ENCODE assay signal across 13 cellular contexts in genomic region chr12:3119745-3120660, GRCh38. TPM values are rescaled to one million over a fixed set of nuclear protein-coding genes. Genes with fewer than 3 reads are reported as not detected.
DNase-seq lines count a peak whose midpoint lies in the region; ATAC-seq and TF ChIP-seq lines count a peak whose summit lies in the region.
"Had no signal": no experiment of that assay in that cellular context is flagged by ENCODE, and none has a peak within 500 bp of the region (broad histone marks: within the 10 kb centered on the region; RNA-seq: fewer than 3 reads in every experiment).

No MANE protein-coding gene starts in this region.

- ATAC-seq in SK-N-SH treated with all-trans-retinoic acid at 6 μM for 48 hours (no peak), lung (ENCODE audit: insufficient read depth, low FRiP score) (no peak)

- intact Hi-C loops in vagina (cut with DNase I), result no loop called here

- H3K9me3 ChIP-seq in SK-N-SH (no peaks in the 10 kb centered on the region), lung (ENCODE audit: control insufficient read depth in 2 of 2, insufficient read depth in 1 of 2, low read length in 1 of 2) (peaks cover 0 to 2% of the 10 kb centered on the region in 2 donors), vagina (no peaks in the 10 kb centered on the region)
- H3K9me3 ChIP-seq: ovary had no signal

- H3K79me2 ChIP-seq in SK-N-SH (ENCODE audit: insufficient read depth), result peaks cover 2% of the 10 kb centered on the region; the same call in 1 of the 2 replicates

- no peak overlapping the region for H3K4me3 ChIP-seq in SK-N-SH (ENCODE audit: low read depth in 2 of 2, low read length in 1 of 2)
- peak overlapping the region; percentile 22 for H3K4me3 ChIP-seq in epithelial cell of proximal tubule (ENCODE audit: low read depth, low read length)
- no peak overlapping the region for H3K4me3 ChIP-seq in lung
- H3K4me3 ChIP-seq in vagina, result no peak overlapping the region
- H3K4me3 ChIP-seq: A549, ovary had no signal

- no peak for TF ChIP-seq EP300 in SK-N-SH (IDR thresholded peaks at IDR 0.05; ENCODE audit: borderline replicate concordance in 1 of 2, low read depth in 1 of 2, low read length in 1 of 2)

- no peak overlapping the region for H2AFZ ChIP-seq in SK-N-SH (ENCODE audit: low read depth)

- no peaks in the 10 kb centered on the region for H3K9me2 ChIP-seq in SK-N-SH

- H3K4me1 ChIP-seq in SK-N-SH (ENCODE audit: control insufficient read depth in 1 of 2, insufficient read depth in 2 of 2, low read depth in 1 of 2, low read length in 1 of 2), result peaks cover 36 to 42% of the 10 kb centered on the region in 2 experiments
- peaks cover 18 to 34% of the 10 kb centered on the region in 2 donors for H3K4me1 ChIP-seq in lung (ENCODE audit: control insufficient read depth in 2 of 2, insufficient read depth in 2 of 2, low read length in 2 of 2)
- H3K4me1 ChIP-seq in vagina, result peaks cover 60% of the 10 kb centered on the region
- H3K4me1 ChIP-seq: A549 had no signal

- H3K27me3 ChIP-seq in SK-N-SH (ENCODE audit: insufficient read depth), result no peaks in the 10 kb centered on the region
- H3K27me3 ChIP-seq in lung (ENCODE audit: control insufficient read depth, insufficient read depth), result no peaks in the 10 kb centered on the region
- H3K27me3 ChIP-seq in vagina, result no peaks in the 10 kb centered on the region
- H3K27me3 ChIP-seq: ovary had no signal

- no peak for TF ChIP-seq CTCF in SK-N-SH (IDR thresholded peaks at IDR 0.05)
- no peak for TF ChIP-seq CTCF in epithelial cell of proximal tubule (conservative IDR thresholded peaks at IDR 0.05; ENCODE audit: low read depth, low read length)
- TF ChIP-seq CTCF in lung (IDR thresholded peaks at IDR 0.05; ENCODE audit: control extremely low read depth, extremely low read depth), result no peak
- TF ChIP-seq CTCF in vagina (IDR thresholded peaks at IDR 0.05), result no peak
- no peak for TF ChIP-seq CTCF in GM20000 (IDR thresholded peaks at IDR 0.05; ENCODE audit: extremely low read depth, missing control alignments)

- DNase-seq in SK-N-SH (peak; percentile 10), epithelial cell of proximal tubule (ENCODE audit: low read depth) (peak; percentile 85), lung (ENCODE audit: low spot score) (no peak), vagina (ENCODE audit: extremely low spot score in 2 of 2) (no peak), dermis blood vessel endothelial cell (no peak), NCI-H2196 (lab: John Stamatoyannopoulos, UW; ENCODE audit: unreplicated experiment) (no peak), GM20000 (ENCODE audit: low spot score) (no peak)
- DNase-seq: activated effector memory CD4-positive, alpha-beta T cell treated with anti-CD3 and anti-CD28 coated beads, Interleukin-2, amount 50 U/mL, for 16 hours; HCEC 1CT; stimulated activated naive B cell treated with anti-CD40 and anti-IgM and Interleukin-4, amounts not matched to agents 10 μg/mL and 1 μg/mL and 100 μg/mL, for 72 hours had no signal

- H4K20me1 ChIP-seq in SK-N-SH (ENCODE audit: insufficient read depth), result no peaks in the 10 kb centered on the region

- TF ChIP-seq RAD21 in SK-N-SH (IDR thresholded peaks at IDR 0.05; ENCODE audit: low read length), result no peak

- POLR2A ChIA-PET in SK-N-SH (lab: Yijun Ruan, JAX), result interaction anchor here (0.7 kb wide), 1 partner anchor 29 kb away, joined by 3 read pairs; no protein-coding TSS in a partner anchor

- CTCF ChIA-PET in SK-N-SH (lab: Yijun Ruan, JAX), result interaction anchor here (0.9 to 3.8 kb wide), 7 partner anchors 10 to 180 kb away, joined by 3 to 20 read pairs (median 4); no protein-coding TSS in a partner anchor

- H3K36me3 ChIP-seq in SK-N-SH (replicated peaks in 1 of 2; ENCODE audit: control insufficient read depth in 1 of 2, insufficient read depth in 2 of 2, low read length in 1 of 2) (peaks cover 0 to 3% of the 10 kb centered on the region in 2 experiments), lung (ENCODE audit: control insufficient read depth in 2 of 2, insufficient read depth in 2 of 2, low read length in 2 of 2) (peaks cover 0 to 1% of the 10 kb centered on the region in 2 donors), vagina (no peaks in the 10 kb centered on the region)
- H3K36me3 ChIP-seq: ovary had no signal

- no peak overlapping the region for H3K9ac ChIP-seq in SK-N-SH

- peaks cover 35% of the 10 kb centered on the region for H3F3A ChIP-seq in SK-N-SH (replicated peaks; ENCODE audit: insufficient read depth)

- H3K27ac ChIP-seq in SK-N-SH (ENCODE audit: low read depth in 2 of 2, low read length in 1 of 2) (no peak overlapping the region), lung (ENCODE audit: low read depth in 1 of 2, low read length in 1 of 2) (peak overlapping the region; percentile 56 to 69), vagina (peak overlapping the region; percentile 73)
- H3K27ac ChIP-seq: A549 had no signal

- H3K4me2 ChIP-seq in SK-N-SH, result no peak overlapping the region
- H3K4me2 ChIP-seq: A549 had no signal

- 85% methylated on average over 18 of the region's 18 CpGs for WGBS in SK-N-SH (ENCODE audit: low lambda C conversion rate)
- 32 to 50% methylated on average over 18 of the region's 18 CpGs for WGBS in lung, 2 donors

- TF ChIP-seq POLR2A in vagina (IDR thresholded peaks at IDR 0.05), result no peak

TF ChIP-seq in SK-N-SH, 30 proteins besides CTCF, POLR2A, EP300 and RAD21 (continues in another document):
- TF ChIP-seq NFIC (IDR thresholded peaks at IDR 0.05; ENCODE audit: borderline replicate concordance) (no peak), USF1 (IDR thresholded peaks at IDR 0.05; ENCODE audit: borderline replicate concordance, low read depth) (no peak), FOSL2 (IDR thresholded peaks at IDR 0.05; ENCODE audit: borderline replicate concordance, low read depth) (no peak), FOXJ3 (CRISPR knock-in tag; IDR thresholded peaks at IDR 0.05) (no peak), NRF1 (IDR thresholded peaks at IDR 0.05; ENCODE audit: low read depth, low read length) (no peak), SIN3A (IDR thresholded peaks at IDR 0.05; ENCODE audit: borderline replicate concordance, low read depth, low read length) (no peak)

TF ChIP-seq in SK-N-SH treated with all-trans-retinoic acid at 6 μM for 48 hours, 23 proteins besides CTCF, POLR2A, EP300 and RAD21 (continues in another document):
- TF ChIP-seq CSDC2 (CRISPR knock-in tag; IDR thresholded peaks at IDR 0.05) (no peak), PPARA (CRISPR knock-in tag; IDR thresholded peaks at IDR 0.05; ENCODE audit: borderline replicate concordance) (no peak), CSRNP3 (CRISPR knock-in tag; IDR thresholded peaks at IDR 0.05) (no peak), ZC3H10 (CRISPR knock-in tag; IDR thresholded peaks at IDR 0.05) (no peak), BACH2 (CRISPR knock-in tag; IDR thresholded peaks at IDR 0.05; ENCODE audit: borderline replicate concordance) (no peak), OSR1 (CRISPR knock-in tag; IDR thresholded peaks at IDR 0.05) (no peak), GLIS3 (CRISPR knock-in tag; IDR thresholded peaks at IDR 0.05) (no peak), ISL1 (CRISPR knock-in tag; IDR thresholded peaks at IDR 0.05) (no peak), ESRRG (CRISPR knock-in tag; IDR thresholded peaks at IDR 0.05) (no peak), PATZ1 (CRISPR knock-in tag; IDR thresholded peaks at IDR 0.05; ENCODE audit: borderline replicate concordance) (no peak), RARB (CRISPR knock-in tag; IDR thresholded peaks at IDR 0.05) (no peak)
- TF ChIP-seq, protein P1, sequence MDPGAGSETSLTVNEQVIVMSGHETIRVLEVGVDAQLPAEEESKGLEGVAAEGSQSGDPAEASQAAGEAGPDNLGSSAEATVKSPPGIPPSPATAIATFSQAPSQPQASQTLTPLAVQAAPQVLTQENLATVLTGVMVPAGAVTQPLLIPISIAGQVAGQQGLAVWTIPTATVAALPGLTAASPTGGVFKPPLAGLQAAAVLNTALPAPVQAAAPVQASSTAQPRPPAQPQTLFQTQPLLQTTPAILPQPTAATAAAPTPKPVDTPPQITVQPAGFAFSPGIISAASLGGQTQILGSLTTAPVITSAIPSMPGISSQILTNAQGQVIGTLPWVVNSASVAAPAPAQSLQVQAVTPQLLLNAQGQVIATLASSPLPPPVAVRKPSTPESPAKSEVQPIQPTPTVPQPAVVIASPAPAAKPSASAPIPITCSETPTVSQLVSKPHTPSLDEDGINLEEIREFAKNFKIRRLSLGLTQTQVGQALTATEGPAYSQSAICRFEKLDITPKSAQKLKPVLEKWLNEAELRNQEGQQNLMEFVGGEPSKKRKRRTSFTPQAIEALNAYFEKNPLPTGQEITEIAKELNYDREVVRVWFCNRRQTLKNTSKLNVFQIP (CRISPR knock-in tag; IDR thresholded peaks at IDR 0.05; ENCODE audit: borderline replicate concordance, low read depth), result no peak

RNA-seq across cellular contexts. Expression of gene TSPAN9, which starts 42.8 kb away (rescaled TPM):
- polyA plus RNA-seq in SK-N-SH (2012; rRNA removed), result 34.9 and 40.1 TPM in 2 replicates
- 22.9 and 33.7 TPM in 2 replicates for polyA plus RNA-seq in SK-N-SH (2012; cell fraction: cytosol; rRNA removed)
- 40.6 and 55.1 TPM in 2 replicates for polyA plus RNA-seq in SK-N-SH (2012; cell fraction: nucleus; rRNA removed)
- total RNA-seq in epithelial cell of proximal tubule, result 20.5 and 21.6 TPM in 2 replicates
- 10 to 100 TPM; 40.1 to 72.3 TPM for total RNA-seq in lung
- 10 to 100 TPM; 23.0 to 27.7 TPM for polyA plus RNA-seq in lung
- 32.2 TPM for total RNA-seq in vagina
- total RNA-seq in dermis blood vessel endothelial cell, result 70.8 and 125 TPM in 2 replicates

Comparison
In these comparisons a context has a peak if more than half of its experiments do, and no peak if none do; other contexts are left out.
1. DNase-seq: peak in SK-N-SH (single experiment) and epithelial cell of proximal tubule (single experiment); none in lung (single experiment), vagina (0 of 2), dermis blood vessel endothelial cell (single experiment), NCI-H2196 (single experiment) and GM20000 (single experiment).
2. H3K27ac ChIP-seq: peak in lung (2 of 2) and vagina (single experiment); none in SK-N-SH (0 of 2).